In the genomic region with DNA sequence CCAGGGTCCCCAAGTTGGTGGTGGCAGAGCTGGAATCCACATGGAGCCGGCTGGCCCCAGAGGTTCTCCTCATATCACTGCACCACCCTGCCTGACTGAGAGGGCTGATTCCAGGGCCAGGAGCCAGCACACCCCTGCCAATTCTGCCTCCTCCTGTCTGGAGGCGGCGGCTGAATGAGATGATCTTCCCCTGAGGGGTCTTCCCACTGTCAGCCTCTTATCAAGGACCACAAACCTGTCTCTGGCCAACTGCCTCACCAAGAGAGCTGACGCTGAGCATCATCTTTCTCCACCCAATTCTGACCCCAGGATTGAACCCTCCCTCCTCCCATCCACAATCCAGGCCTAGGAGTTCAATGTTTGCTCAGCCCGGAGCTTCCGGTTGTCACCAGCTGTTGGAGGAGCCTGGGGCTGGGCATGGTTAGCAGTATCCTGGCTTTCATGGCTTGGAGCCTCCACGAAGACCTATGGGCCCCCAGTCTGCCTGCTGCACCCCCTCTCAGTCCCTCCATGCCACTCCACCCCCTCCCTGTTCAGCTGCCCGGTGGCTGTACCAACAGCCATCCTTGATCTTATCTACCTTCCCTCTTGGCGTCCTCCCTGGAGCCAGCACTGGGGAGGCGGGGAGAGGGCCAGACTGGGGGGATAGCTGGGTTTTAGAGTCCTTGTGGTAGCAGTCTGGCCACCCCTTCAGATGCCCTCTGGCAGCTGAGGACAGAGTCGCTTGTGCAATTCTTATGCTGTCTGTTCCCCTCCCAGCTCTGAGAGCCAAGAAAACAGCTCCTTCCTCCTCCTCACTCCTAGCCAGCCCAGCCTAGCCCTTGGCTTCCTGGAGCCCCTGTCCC, we compare ENCODE assay signal across 9 cellular contexts. TPM values are rescaled to one million over a fixed set of nuclear protein-coding genes. Genes with fewer than 3 reads are reported as not detected.
DNase-seq lines count a peak whose midpoint lies in the region; ATAC-seq, FAIRE-seq and TF ChIP-seq lines count a peak whose summit lies in the region.
"Had no signal": no experiment of that assay in that cellular context is flagged by ENCODE, and none has a peak within 500 bp of the region (broad histone marks: within the 10 kb centered on the region; RNA-seq: fewer than 3 reads in every experiment).

No MANE protein-coding gene starts in this region.

- FAIRE-seq in HepG2 (lab: Jason Lieb, UNC) = peak; percentile 98

- no peak; the same call in 1 of the 2 replicates for TF ChIP-seq CTCF in HepG2 (CRISPR knock-in tag; IDR thresholded peaks at IDR 0.05)

- TF ChIP-seq EP300 in HepG2 (IDR thresholded peaks at IDR 0.05; ENCODE audit: low read depth in 2 of 2, low read length in 2 of 2) = peak in 1 of 2 experiments; percentile 67; a peak in 2 of 4 replicates
- peak; percentile 59 for TF ChIP-seq EP300 in HepG2 (CRISPR knock-in tag; IDR thresholded peaks at IDR 0.05; ENCODE audit: borderline replicate concordance)

- in situ Hi-C loops in HepG2 (cut with HindIII; ENCODE audit: extremely low pct_ligation_motif_present, low pct_unique_long_range_greater_than_20kb) = no loop called here

- no peak overlapping the region for H2AFZ ChIP-seq in HepG2 (ENCODE audit: low read length)

- H3K9ac ChIP-seq in adipocyte (ENCODE audit: low read length) (peak overlapping the region; percentile 78), HepG2 (ENCODE audit: insufficient read depth, low read depth, low read length) (peak overlapping the region; percentile 50)

- H3K79me2 ChIP-seq in HepG2 (ENCODE audit: insufficient read depth, low read length) = no peaks in the 10 kb centered on the region

- peak overlapping the region; percentile 88 to 94 for H3K27ac Mint-ChIP-seq in stimulated activated naive CD8-positive, alpha-beta T cell treated with anti-CD3 and anti-CD28 coated beads, Interleukin-15, amount 100 ng/mL, for 72 hours

- intact Hi-C loops in HepG2 (cut with micrococcal nuclease; ENCODE audit: unreplicated experiment) = loop anchor here (2.0 kb wide), 1 partner anchor 19 kb away; no protein-coding TSS in a partner anchor

- H3K27ac ChIP-seq in HepG2 (ENCODE audit: extremely low read length, insufficient read depth, low read length) = peak overlapping the region; percentile 82
- H3K27ac ChIP-seq: SK-N-MC had no signal

- WGBS in HepG2 (ENCODE audit: low lambda C conversion rate) = 34% methylated on average over 9 of the region's 11 CpGs

- H3K4me2 ChIP-seq in HepG2 (ENCODE audit: low read depth, low read length) = peak overlapping the region; percentile 21; the same call in 1 of the 2 replicates

- BruUV-seq in HepG2 (replicated peaks; lab: Mats Ljungman, UMichigan) = no TSS peak

- no peaks in the 10 kb centered on the region for H4K20me1 ChIP-seq in HepG2 (ENCODE audit: insufficient read depth, low read length)

- peaks cover 30% of the 10 kb centered on the region for H3K4me1 Mint-ChIP-seq in stimulated activated naive CD8-positive, alpha-beta T cell treated with anti-CD3 and anti-CD28 coated beads, Interleukin-15, amount 100 ng/mL, for 72 hours

- no peak overlapping the region for H3K4me3 ChIP-seq in adipocyte (ENCODE audit: low read length)
- H3K4me3 ChIP-seq in HepG2 (replicated peaks in 1 of 3; ENCODE audit: insufficient read depth in 1 of 3, low read depth in 2 of 3, low read length in 3 of 3) = no peak overlapping the region
- H3K4me3 ChIP-seq: SK-N-MC had no signal

- H3K9me3 ChIP-seq in adipocyte (ENCODE audit: control insufficient read depth, low read length) (no peaks in the 10 kb centered on the region), HepG2 (ENCODE audit: low read length) (no peaks in the 10 kb centered on the region)

- H3K27me3 ChIP-seq in adipocyte (replicated peaks; ENCODE audit: control insufficient read depth, insufficient read depth, low read length) (no peaks in the 10 kb centered on the region), HepG2 (ENCODE audit: control insufficient read depth in 1 of 2, insufficient read depth in 2 of 2, low read length in 2 of 2) (no peaks in the 10 kb centered on the region)

- peaks cover 16% of the 10 kb centered on the region for H3K27me3 Mint-ChIP-seq in stimulated activated naive CD8-positive, alpha-beta T cell treated with anti-CD3 and anti-CD28 coated beads, Interleukin-15, amount 100 ng/mL, for 72 hours

- POLR2A ChIA-PET in HepG2 (lab: Yijun Ruan, JAX) = interaction anchor here (0.5 to 4.6 kb wide), 15 partner anchors 8 to 118 kb away, joined by 3 to 140 read pairs (median 10); partner anchors contain the start of genes ABCC3 and LUC7L3

- ATAC-seq in stimulated activated naive CD8-positive, alpha-beta T cell treated with anti-CD3 and anti-CD28 coated beads, Interleukin-15, amount 100 ng/mL, for 72 hours = no peak
- ATAC-seq in stimulated activated naive CD8-positive, alpha-beta T cell treated with anti-CD3 and anti-CD28 coated beads, Interleukin-15, Interleukin-2, amounts not matched to agents 100 U/mL and 50 U/mL, for 24 hours = no peak
- ATAC-seq in HepG2 (peak; percentile 68), HG03520 (IDR thresholded peaks at IDR 0.05; ENCODE audit: unreplicated experiment) (no peak), GM21717 (IDR thresholded peaks at IDR 0.05; ENCODE audit: unreplicated experiment) (no peak)

- H3K4me1 ChIP-seq in adipocyte (ENCODE audit: control insufficient read depth, insufficient read depth, low read length) = peaks cover 31% of the 10 kb centered on the region
- H3K4me1 ChIP-seq in HepG2 (ENCODE audit: insufficient read depth, low read length) = peaks cover 82% of the 10 kb centered on the region

- no peak for TF ChIP-seq RAD21 in HepG2 (CRISPR knock-in tag; IDR thresholded peaks at IDR 0.05)

- CTCF ChIA-PET in HepG2 (lab: Yijun Ruan, JAX; ENCODE audit: low intra/inter-chr PET ratio, low total read pairs) = no interaction called here

- DNase-seq in stimulated activated naive CD8-positive, alpha-beta T cell treated with anti-CD3 and anti-CD28 coated beads, Interleukin-15, amount 100 ng/mL, for 72 hours = no peak
- DNase-seq in stimulated activated naive CD8-positive, alpha-beta T cell treated with anti-CD3 and anti-CD28 coated beads, Interleukin-15, Interleukin-2, amounts not matched to agents 100 U/mL and 50 U/mL, for 24 hours = no peak
- peak; percentile 80 for DNase-seq in adipocyte (ENCODE audit: low read depth)
- DNase-seq in HepG2 (ENCODE audit: low spot score) = peak; percentile 90
- no peak for DNase-seq in NCI-H82 (lab: John Stamatoyannopoulos, UW)
- DNase-seq in NCI-H1436 (lab: John Stamatoyannopoulos, UW) = no peak

- TF ChIP-seq POLR2A in HepG2 (IDR thresholded peaks at IDR 0.05; ENCODE audit: insufficient read depth in 1 of 2, low read depth in 2 of 2, low read length in 2 of 2) = 0 out of 4 replicates have a peak, but pooled peaks of 1 of the 2 experiments have one; percentile 20

- no peaks in the 10 kb centered on the region for H3K9me3 Mint-ChIP-seq in stimulated activated naive CD8-positive, alpha-beta T cell treated with anti-CD3 and anti-CD28 coated beads, Interleukin-15, amount 100 ng/mL, for 72 hours

- no peak overlapping the region for H3K4me3 Mint-ChIP-seq in stimulated activated naive CD8-positive, alpha-beta T cell treated with anti-CD3 and anti-CD28 coated beads, Interleukin-15, amount 100 ng/mL, for 72 hours

- peaks cover 11% of the 10 kb centered on the region for H3K36me3 ChIP-seq in adipocyte (ENCODE audit: control insufficient read depth, insufficient read depth, low read length, severe bottlenecking)
- no peaks in the 10 kb centered on the region for H3K36me3 ChIP-seq in HepG2 (replicated peaks in 1 of 2; ENCODE audit: control insufficient read depth in 1 of 2, insufficient read depth in 2 of 2, low read length in 2 of 2)

RNA-seq across cellular contexts. Expression of gene ABCC3, which starts 25.6 kb away (rescaled TPM):
- 18.0 and 25.2 TPM in 2 replicates for total RNA-seq in HepG2 (2016; rRNA removed; fragmentation: Illumina TruSeq; extraction: Trizol)
- 13.3 and 13.8 TPM in 2 replicates for total RNA-seq in HepG2 (2016; cell fraction: cytosol; rRNA removed; fragmentation: Illumina TruSeq; extraction: Trizol; ENCODE audit: low read depth)
- 14.4 and 28.1 TPM in 2 replicates for total RNA-seq in HepG2 (2016; cell fraction: insoluble cytoplasmic fraction; rRNA removed; fragmentation: Illumina TruSeq; extraction: Trizol)
- 23.1 and 25.2 TPM in 2 replicates for total RNA-seq in HepG2 (2016; cell fraction: membrane; rRNA removed; fragmentation: Illumina TruSeq; extraction: Trizol)
- 38.6 and 38.7 TPM in 2 replicates for total RNA-seq in HepG2 (2016; cell fraction: nucleus; rRNA removed; fragmentation: Illumina TruSeq; extraction: Trizol)
- polyA plus RNA-seq in HepG2 (2011; rRNA removed) = 50.5 and 50.7 TPM in 2 replicates
- polyA plus RNA-seq in HepG2 (2011; cell fraction: cytosol; rRNA removed) = 19.0 and 24.0 TPM in 2 replicates
- polyA plus RNA-seq in HepG2 (2011; cell fraction: nucleus; rRNA removed) = 331 and 391 TPM in 2 replicates
- polyA plus RNA-seq in HepG2 (2012) = 15.7 and 38.4 TPM in 2 replicates
- 15.1 and 15.9 TPM in 2 replicates for polyA plus RNA-seq in HepG2 (2016; cell fraction: cytosol; fragmentation: Illumina TruSeq; extraction: Trizol; ENCODE audit: low read depth)
- 17.3 and 21.5 TPM in 2 replicates for polyA plus RNA-seq in HepG2 (2016; cell fraction: insoluble cytoplasmic fraction; fragmentation: Illumina TruSeq; extraction: Trizol; ENCODE audit: low read depth)
- polyA plus RNA-seq in HepG2 (2016; cell fraction: membrane; fragmentation: Illumina TruSeq; extraction: Trizol; ENCODE audit: low read depth) = 23.7 and 24.5 TPM in 2 replicates
- 84.3 and 87.4 TPM in 2 replicates for polyA plus RNA-seq in HepG2 (2016; cell fraction: nucleus; fragmentation: Illumina TruSeq; extraction: Trizol; ENCODE audit: insufficient read depth, low read depth)
- polyA minus RNA-seq in HepG2 (2011; rRNA and poly(A)+ RNA removed; ENCODE audit: low replicate concordance) = 73.4 and 78.1 TPM in 2 replicates
- 10.9 and 17.8 TPM in 2 replicates for polyA minus RNA-seq in HepG2 (2011; cell fraction: cytosol; rRNA and poly(A)+ RNA removed)
- polyA minus RNA-seq in HepG2 (2011; cell fraction: nucleus; rRNA and poly(A)+ RNA removed) = 61.9 and 63.1 TPM in 2 replicates

RNA-seq across cellular contexts. Expression of gene ANKRD40, which starts 47.5 kb away (rescaled TPM):
- 46.4 and 52.4 TPM in 2 replicates for total RNA-seq in HepG2 (2016; rRNA removed; fragmentation: Illumina TruSeq; extraction: Trizol)
- total RNA-seq in HepG2 (2016; cell fraction: cytosol; rRNA removed; fragmentation: Illumina TruSeq; extraction: Trizol; ENCODE audit: low read depth) = 14.8 and 17.0 TPM in 2 replicates
- total RNA-seq in HepG2 (2016; cell fraction: insoluble cytoplasmic fraction; rRNA removed; fragmentation: Illumina TruSeq; extraction: Trizol) = 43.9 and 45.1 TPM in 2 replicates
- 53.6 and 57.7 TPM in 2 replicates for total RNA-seq in HepG2 (2016; cell fraction: membrane; rRNA removed; fragmentation: Illumina TruSeq; extraction: Trizol)
- 27.7 and 32.1 TPM in 2 replicates for total RNA-seq in HepG2 (2016; cell fraction: nucleus; rRNA removed; fragmentation: Illumina TruSeq; extraction: Trizol)
- polyA plus RNA-seq in HepG2 (2011; rRNA removed) = 30.2 and 35.0 TPM in 2 replicates
- polyA plus RNA-seq in HepG2 (2011; cell fraction: cytosol; rRNA removed) = 20.9 and 27.5 TPM in 2 replicates
- polyA plus RNA-seq in HepG2 (2011; cell fraction: nucleus; rRNA removed) = 14.0 and 17.7 TPM in 2 replicates
- polyA plus RNA-seq in HepG2 (2012) = 25.7 and 26.1 TPM in 2 replicates
- polyA plus RNA-seq in HepG2 (2016; cell fraction: cytosol; fragmentation: Illumina TruSeq; extraction: Trizol; ENCODE audit: low read depth) = 12.7 TPM in 2 replicates
- 37.2 and 46.0 TPM in 2 replicates for polyA plus RNA-seq in HepG2 (2016; cell fraction: insoluble cytoplasmic fraction; fragmentation: Illumina TruSeq; extraction: Trizol; ENCODE audit: low read depth)
- polyA plus RNA-seq in HepG2 (2016; cell fraction: membrane; fragmentation: Illumina TruSeq; extraction: Trizol; ENCODE audit: low read depth) = 34.9 and 37.7 TPM in 2 replicates
- polyA plus RNA-seq in HepG2 (2016; cell fraction: nucleus; fragmentation: Illumina TruSeq; extraction: Trizol; ENCODE audit: insufficient read depth, low read depth) = 52.0 and 58.7 TPM in 2 replicates
- 22.7 and 24.6 TPM in 2 replicates for polyA minus RNA-seq in HepG2 (2011; rRNA and poly(A)+ RNA removed; ENCODE audit: low replicate concordance)
- polyA minus RNA-seq in HepG2 (2011; cell fraction: cytosol; rRNA and poly(A)+ RNA removed) = 31.7 and 31.9 TPM in 2 replicates
- polyA minus RNA-seq in HepG2 (2011; cell fraction: nucleus; rRNA and poly(A)+ RNA removed) = 21.2 and 23.9 TPM in 2 replicates

RNA-seq across cellular contexts. Expression of gene LUC7L3, which starts 59.1 kb away (rescaled TPM):
- total RNA-seq in HepG2 (2016; rRNA removed; fragmentation: Illumina TruSeq; extraction: Trizol) = 60.2 and 108 TPM in 2 replicates
- total RNA-seq in HepG2 (2016; cell fraction: cytosol; rRNA removed; fragmentation: Illumina TruSeq; extraction: Trizol; ENCODE audit: low read depth) = 18.8 and 26.1 TPM in 2 replicates
- total RNA-seq in HepG2 (2016; cell fraction: insoluble cytoplasmic fraction; rRNA removed; fragmentation: Illumina TruSeq; extraction: Trizol) = 62.5 and 109 TPM in 2 replicates
- 14.5 and 18.9 TPM in 2 replicates for total RNA-seq in HepG2 (2016; cell fraction: membrane; rRNA removed; fragmentation: Illumina TruSeq; extraction: Trizol)
- total RNA-seq in HepG2 (2016; cell fraction: nucleus; rRNA removed; fragmentation: Illumina TruSeq; extraction: Trizol) = 195 TPM in 2 replicates
- polyA plus RNA-seq in HepG2 (2011; rRNA removed) = 95.9 and 120 TPM in 2 replicates
- polyA plus RNA-seq in HepG2 (2011; cell fraction: cytosol; rRNA removed) = 30.0 and 34.7 TPM in 2 replicates
- 415 and 478 TPM in 2 replicates for polyA plus RNA-seq in HepG2 (2011; cell fraction: nucleus; rRNA removed)
- 194 and 235 TPM in 2 replicates for polyA plus RNA-seq in HepG2 (2012)
- 7.1 and 8.6 TPM in 2 replicates for polyA plus RNA-seq in HepG2 (2016; cell fraction: cytosol; fragmentation: Illumina TruSeq; extraction: Trizol; ENCODE audit: low read depth)
- 136 and 147 TPM in 2 replicates for polyA plus RNA-seq in HepG2 (2016; cell fraction: insoluble cytoplasmic fraction; fragmentation: Illumina TruSeq; extraction: Trizol; ENCODE audit: low read depth)
- polyA plus RNA-seq in HepG2 (2016; cell fraction: membrane; fragmentation: Illumina TruSeq; extraction: Trizol; ENCODE audit: low read depth) = 13.0 and 18.1 TPM in 2 replicates
- polyA plus RNA-seq in HepG2 (2016; cell fraction: nucleus; fragmentation: Illumina TruSeq; extraction: Trizol; ENCODE audit: insufficient read depth, low read depth) = 530 TPM in 2 replicates
- polyA minus RNA-seq in HepG2 (2011; rRNA and poly(A)+ RNA removed; ENCODE audit: low replicate concordance) = 33.0 and 52.4 TPM in 2 replicates
- polyA minus RNA-seq in HepG2 (2011; cell fraction: cytosol; rRNA and poly(A)+ RNA removed) = 14.1 and 14.4 TPM in 2 replicates
- 321 and 363 TPM in 2 replicates for polyA minus RNA-seq in HepG2 (2011; cell fraction: nucleus; rRNA and poly(A)+ RNA removed)

Comparison
In these comparisons a context has a peak if more than half of its experiments do, and no peak if none do; other contexts are left out.
1. DNase-seq: peak in adipocyte (single experiment) and HepG2 (single experiment); none in stimulated activated naive CD8-positive, alpha-beta T cell treated with anti-CD3 and anti-CD28 coated beads, Interleukin-15, amount 100 ng/mL, for 72 hours (0 of 2), stimulated activated naive CD8-positive, alpha-beta T cell treated with anti-CD3 and anti-CD28 coated beads, Interleukin-15, Interleukin-2, amounts not matched to agents 100 U/mL and 50 U/mL, for 24 hours (single experiment), NCI-H82 (single experiment) and NCI-H1436 (single experiment).